Comparison of ENCODE assay signal across 1 cellular context in the genomic region with DNA sequence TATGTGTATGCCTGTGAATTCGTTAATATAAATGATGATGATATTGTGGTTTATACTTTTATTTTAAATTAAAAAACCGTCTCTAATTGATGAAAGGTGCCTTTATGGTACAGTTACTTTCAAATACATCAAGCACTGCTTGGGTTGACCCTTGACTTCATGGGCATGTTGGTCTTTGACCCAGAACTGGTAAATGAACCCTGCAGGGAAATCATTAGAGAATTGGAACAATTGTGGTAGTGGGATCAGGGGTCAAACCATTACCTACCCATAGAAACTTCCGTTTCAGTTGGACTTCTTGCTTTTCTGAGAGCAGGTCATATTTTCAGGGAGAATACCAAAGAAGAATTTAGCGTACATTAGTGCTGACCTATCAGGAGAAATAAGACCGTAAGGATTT.
TF ChIP-seq lines count a peak whose summit lies in the region.

No MANE protein-coding gene starts in this region.

TF ChIP-seq in HepG2, 621 proteins besides CTCF, POLR2A, EP300 and RAD21 (continues in another document):
- TF ChIP-seq NR2C2 (CRISPR knock-in tag; IDR thresholded peaks at IDR 0.05; ENCODE audit: borderline replicate concordance), result 0 out of 2 replicates have a peak, but pooled peaks have one; percentile 48
- TF ChIP-seq ZNF782 (CRISPR knock-in tag; IDR thresholded peaks at IDR 0.05; ENCODE audit: borderline replicate concordance), result no peak
- TF ChIP-seq ARNT (IDR thresholded peaks at IDR 0.05), result no peak
- peak; percentile 62; the same call in 1 of the 2 replicates for TF ChIP-seq POGZ (CRISPR knock-in tag; IDR thresholded peaks at IDR 0.05)
- TF ChIP-seq, protein P1, sequence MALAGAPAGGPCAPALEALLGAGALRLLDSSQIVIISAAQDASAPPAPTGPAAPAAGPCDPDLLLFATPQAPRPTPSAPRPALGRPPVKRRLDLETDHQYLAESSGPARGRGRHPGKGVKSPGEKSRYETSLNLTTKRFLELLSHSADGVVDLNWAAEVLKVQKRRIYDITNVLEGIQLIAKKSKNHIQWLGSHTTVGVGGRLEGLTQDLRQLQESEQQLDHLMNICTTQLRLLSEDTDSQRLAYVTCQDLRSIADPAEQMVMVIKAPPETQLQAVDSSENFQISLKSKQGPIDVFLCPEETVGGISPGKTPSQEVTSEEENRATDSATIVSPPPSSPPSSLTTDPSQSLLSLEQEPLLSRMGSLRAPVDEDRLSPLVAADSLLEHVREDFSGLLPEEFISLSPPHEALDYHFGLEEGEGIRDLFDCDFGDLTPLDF (CRISPR knock-in tag; IDR thresholded peaks at IDR 0.05), result no peak
- TF ChIP-seq, protein P2, sequence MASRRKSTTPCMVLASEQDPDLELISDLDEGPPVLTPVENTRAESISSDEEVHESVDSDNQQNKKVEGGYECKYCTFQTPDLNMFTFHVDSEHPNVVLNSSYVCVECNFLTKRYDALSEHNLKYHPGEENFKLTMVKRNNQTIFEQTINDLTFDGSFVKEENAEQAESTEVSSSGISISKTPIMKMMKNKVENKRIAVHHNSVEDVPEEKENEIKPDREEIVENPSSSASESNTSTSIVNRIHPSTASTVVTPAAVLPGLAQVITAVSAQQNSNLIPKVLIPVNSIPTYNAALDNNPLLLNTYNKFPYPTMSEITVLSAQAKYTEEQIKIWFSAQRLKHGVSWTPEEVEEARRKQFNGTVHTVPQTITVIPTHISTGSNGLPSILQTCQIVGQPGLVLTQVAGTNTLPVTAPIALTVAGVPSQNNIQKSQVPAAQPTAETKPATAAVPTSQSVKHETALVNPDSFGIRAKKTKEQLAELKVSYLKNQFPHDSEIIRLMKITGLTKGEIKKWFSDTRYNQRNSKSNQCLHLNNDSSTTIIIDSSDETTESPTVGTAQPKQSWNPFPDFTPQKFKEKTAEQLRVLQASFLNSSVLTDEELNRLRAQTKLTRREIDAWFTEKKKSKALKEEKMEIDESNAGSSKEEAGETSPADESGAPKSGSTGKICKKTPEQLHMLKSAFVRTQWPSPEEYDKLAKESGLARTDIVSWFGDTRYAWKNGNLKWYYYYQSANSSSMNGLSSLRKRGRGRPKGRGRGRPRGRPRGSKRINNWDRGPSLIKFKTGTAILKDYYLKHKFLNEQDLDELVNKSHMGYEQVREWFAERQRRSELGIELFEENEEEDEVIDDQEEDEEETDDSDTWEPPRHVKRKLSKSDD (CRISPR knock-in tag; IDR thresholded peaks at IDR 0.05; ENCODE audit: low read depth), result no peak
- TF ChIP-seq, protein P3, sequence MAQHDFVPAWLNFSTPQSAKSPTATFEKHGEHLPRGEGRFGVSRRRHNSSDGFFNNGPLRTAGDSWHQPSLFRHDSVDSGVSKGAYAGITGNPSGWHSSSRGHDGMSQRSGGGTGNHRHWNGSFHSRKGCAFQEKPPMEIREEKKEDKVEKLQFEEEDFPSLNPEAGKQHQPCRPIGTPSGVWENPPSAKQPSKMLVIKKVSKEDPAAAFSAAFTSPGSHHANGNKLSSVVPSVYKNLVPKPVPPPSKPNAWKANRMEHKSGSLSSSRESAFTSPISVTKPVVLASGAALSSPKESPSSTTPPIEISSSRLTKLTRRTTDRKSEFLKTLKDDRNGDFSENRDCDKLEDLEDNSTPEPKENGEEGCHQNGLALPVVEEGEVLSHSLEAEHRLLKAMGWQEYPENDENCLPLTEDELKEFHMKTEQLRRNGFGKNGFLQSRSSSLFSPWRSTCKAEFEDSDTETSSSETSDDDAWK (CRISPR knock-in tag; IDR thresholded peaks at IDR 0.05), result no peak
- peak; percentile 61 for TF ChIP-seq HNF4A (CRISPR knock-in tag; IDR thresholded peaks at IDR 0.05)
- 0 out of 2 replicates have a peak, but pooled peaks have one; percentile 29 for TF ChIP-seq ZNF614 (CRISPR knock-in tag; IDR thresholded peaks at IDR 0.05; ENCODE audit: borderline replicate concordance)
- TF ChIP-seq EHMT2 (IDR thresholded peaks at IDR 0.05; ENCODE audit: borderline replicate concordance, low read depth, low read length), result peak; percentile 83; the same call in 1 of the 2 replicates
- TF ChIP-seq SETDB1 (CRISPR knock-in tag; IDR thresholded peaks at IDR 0.05; ENCODE audit: borderline replicate concordance), result no peak
- no peak for TF ChIP-seq FOXK1 (CRISPR knock-in tag; IDR thresholded peaks at IDR 0.05; ENCODE audit: borderline replicate concordance, low read depth)
- TF ChIP-seq, protein P4, sequence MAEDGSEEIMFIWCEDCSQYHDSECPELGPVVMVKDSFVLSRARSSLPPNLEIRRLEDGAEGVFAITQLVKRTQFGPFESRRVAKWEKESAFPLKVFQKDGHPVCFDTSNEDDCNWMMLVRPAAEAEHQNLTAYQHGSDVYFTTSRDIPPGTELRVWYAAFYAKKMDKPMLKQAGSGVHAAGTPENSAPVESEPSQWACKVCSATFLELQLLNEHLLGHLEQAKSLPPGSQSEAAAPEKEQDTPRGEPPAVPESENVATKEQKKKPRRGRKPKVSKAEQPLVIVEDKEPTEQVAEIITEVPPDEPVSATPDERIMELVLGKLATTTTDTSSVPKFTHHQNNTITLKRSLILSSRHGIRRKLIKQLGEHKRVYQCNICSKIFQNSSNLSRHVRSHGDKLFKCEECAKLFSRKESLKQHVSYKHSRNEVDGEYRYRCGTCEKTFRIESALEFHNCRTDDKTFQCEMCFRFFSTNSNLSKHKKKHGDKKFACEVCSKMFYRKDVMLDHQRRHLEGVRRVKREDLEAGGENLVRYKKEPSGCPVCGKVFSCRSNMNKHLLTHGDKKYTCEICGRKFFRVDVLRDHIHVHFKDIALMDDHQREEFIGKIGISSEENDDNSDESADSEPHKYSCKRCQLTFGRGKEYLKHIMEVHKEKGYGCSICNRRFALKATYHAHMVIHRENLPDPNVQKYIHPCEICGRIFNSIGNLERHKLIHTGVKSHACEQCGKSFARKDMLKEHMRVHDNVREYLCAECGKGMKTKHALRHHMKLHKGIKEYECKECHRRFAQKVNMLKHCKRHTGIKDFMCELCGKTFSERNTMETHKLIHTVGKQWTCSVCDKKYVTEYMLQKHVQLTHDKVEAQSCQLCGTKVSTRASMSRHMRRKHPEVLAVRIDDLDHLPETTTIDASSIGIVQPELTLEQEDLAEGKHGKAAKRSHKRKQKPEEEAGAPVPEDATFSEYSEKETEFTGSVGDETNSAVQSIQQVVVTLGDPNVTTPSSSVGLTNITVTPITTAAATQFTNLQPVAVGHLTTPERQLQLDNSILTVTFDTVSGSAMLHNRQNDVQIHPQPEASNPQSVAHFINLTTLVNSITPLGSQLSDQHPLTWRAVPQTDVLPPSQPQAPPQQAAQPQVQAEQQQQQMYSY (CRISPR knock-in tag; IDR thresholded peaks at IDR 0.05), result no peak
- no peak for TF ChIP-seq AHR (CRISPR knock-in tag; IDR thresholded peaks at IDR 0.05)
- no peak for TF ChIP-seq AGO1 (IDR thresholded peaks at IDR 0.05; ENCODE audit: low read depth, low read length, poor library complexity, severe bottlenecking)
- no peak for TF ChIP-seq ZFP36L2 (CRISPR knock-in tag; IDR thresholded peaks at IDR 0.05)
- TF ChIP-seq SMYD3 (CRISPR knock-in tag; IDR thresholded peaks at IDR 0.05), result no peak
- no peak for TF ChIP-seq ZNF160 (CRISPR knock-in tag; IDR thresholded peaks at IDR 0.05)
- no peak for TF ChIP-seq ZNF138 (CRISPR knock-in tag; IDR thresholded peaks at IDR 0.05; ENCODE audit: low read depth)
- no peak for TF ChIP-seq GLI4 (CRISPR knock-in tag; IDR thresholded peaks at IDR 0.05; ENCODE audit: borderline replicate concordance)
- peak; percentile 59; the same call in 1 of the 2 replicates for TF ChIP-seq NR2F2 (IDR thresholded peaks at IDR 0.05; ENCODE audit: borderline replicate concordance, low read depth)
- no peak for TF ChIP-seq SIN3B (IDR thresholded peaks at IDR 0.05; ENCODE audit: low read length)
- TF ChIP-seq ZNF224 (CRISPR knock-in tag; IDR thresholded peaks at IDR 0.05), result no peak
- TF ChIP-seq, protein P5, sequence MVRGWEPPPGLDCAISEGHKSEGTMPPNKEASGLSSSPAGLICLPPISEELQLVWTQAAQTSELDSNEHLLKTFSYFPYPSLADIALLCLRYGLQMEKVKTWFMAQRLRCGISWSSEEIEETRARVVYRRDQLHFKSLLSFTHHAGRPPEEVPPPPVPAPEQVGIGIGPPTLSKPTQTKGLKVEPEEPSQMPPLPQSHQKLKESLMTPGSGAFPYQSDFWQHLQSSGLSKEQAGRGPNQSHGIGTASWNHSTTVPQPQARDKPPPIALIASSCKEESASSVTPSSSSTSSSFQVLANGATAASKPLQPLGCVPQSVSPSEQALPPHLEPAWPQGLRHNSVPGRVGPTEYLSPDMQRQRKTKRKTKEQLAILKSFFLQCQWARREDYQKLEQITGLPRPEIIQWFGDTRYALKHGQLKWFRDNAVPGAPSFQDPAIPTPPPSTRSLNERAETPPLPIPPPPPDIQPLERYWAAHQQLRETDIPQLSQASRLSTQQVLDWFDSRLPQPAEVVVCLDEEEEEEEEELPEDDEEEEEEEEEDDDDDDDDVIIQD (CRISPR knock-in tag; IDR thresholded peaks at IDR 0.05; ENCODE audit: low read depth), result peak; percentile 88
- no peak for TF ChIP-seq SNAI1 (CRISPR knock-in tag; IDR thresholded peaks at IDR 0.05; ENCODE audit: borderline replicate concordance)
- TF ChIP-seq ZNF501 (CRISPR knock-in tag; IDR thresholded peaks at IDR 0.05), result no peak
- no peak for TF ChIP-seq REXO4 (CRISPR knock-in tag; IDR thresholded peaks at IDR 0.05; ENCODE audit: borderline replicate concordance)
- TF ChIP-seq, protein P6, sequence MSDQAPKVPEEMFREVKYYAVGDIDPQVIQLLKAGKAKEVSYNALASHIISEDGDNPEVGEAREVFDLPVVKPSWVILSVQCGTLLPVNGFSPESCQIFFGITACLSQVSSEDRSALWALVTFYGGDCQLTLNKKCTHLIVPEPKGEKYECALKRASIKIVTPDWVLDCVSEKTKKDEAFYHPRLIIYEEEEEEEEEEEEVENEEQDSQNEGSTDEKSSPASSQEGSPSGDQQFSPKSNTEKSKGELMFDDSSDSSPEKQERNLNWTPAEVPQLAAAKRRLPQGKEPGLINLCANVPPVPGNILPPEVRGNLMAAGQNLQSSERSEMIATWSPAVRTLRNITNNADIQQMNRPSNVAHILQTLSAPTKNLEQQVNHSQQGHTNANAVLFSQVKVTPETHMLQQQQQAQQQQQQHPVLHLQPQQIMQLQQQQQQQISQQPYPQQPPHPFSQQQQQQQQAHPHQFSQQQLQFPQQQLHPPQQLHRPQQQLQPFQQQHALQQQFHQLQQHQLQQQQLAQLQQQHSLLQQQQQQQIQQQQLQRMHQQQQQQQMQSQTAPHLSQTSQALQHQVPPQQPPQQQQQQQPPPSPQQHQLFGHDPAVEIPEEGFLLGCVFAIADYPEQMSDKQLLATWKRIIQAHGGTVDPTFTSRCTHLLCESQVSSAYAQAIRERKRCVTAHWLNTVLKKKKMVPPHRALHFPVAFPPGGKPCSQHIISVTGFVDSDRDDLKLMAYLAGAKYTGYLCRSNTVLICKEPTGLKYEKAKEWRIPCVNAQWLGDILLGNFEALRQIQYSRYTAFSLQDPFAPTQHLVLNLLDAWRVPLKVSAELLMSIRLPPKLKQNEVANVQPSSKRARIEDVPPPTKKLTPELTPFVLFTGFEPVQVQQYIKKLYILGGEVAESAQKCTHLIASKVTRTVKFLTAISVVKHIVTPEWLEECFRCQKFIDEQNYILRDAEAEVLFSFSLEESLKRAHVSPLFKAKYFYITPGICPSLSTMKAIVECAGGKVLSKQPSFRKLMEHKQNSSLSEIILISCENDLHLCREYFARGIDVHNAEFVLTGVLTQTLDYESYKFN (CRISPR knock-in tag; conservative IDR thresholded peaks at IDR 0.05), result 0 out of 2 replicates have a peak, but pooled peaks have one; percentile 32
- no peak for TF ChIP-seq ZNF510 (CRISPR knock-in tag; IDR thresholded peaks at IDR 0.05; ENCODE audit: low read depth)
- TF ChIP-seq IRF2 (CRISPR knock-in tag; IDR thresholded peaks at IDR 0.05), result no peak
- no peak for TF ChIP-seq DPF2 (CRISPR knock-in tag; IDR thresholded peaks at IDR 0.05; ENCODE audit: borderline replicate concordance, low read depth)
- TF ChIP-seq, protein P7, sequence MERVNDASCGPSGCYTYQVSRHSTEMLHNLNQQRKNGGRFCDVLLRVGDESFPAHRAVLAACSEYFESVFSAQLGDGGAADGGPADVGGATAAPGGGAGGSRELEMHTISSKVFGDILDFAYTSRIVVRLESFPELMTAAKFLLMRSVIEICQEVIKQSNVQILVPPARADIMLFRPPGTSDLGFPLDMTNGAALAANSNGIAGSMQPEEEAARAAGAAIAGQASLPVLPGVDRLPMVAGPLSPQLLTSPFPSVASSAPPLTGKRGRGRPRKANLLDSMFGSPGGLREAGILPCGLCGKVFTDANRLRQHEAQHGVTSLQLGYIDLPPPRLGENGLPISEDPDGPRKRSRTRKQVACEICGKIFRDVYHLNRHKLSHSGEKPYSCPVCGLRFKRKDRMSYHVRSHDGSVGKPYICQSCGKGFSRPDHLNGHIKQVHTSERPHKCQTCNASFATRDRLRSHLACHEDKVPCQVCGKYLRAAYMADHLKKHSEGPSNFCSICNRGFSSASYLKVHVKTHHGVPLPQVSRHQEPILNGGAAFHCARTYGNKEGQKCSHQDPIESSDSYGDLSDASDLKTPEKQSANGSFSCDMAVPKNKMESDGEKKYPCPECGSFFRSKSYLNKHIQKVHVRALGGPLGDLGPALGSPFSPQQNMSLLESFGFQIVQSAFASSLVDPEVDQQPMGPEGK (CRISPR knock-in tag; IDR thresholded peaks at IDR 0.05), result no peak
- TF ChIP-seq XRCC5 (optimal IDR thresholded peaks at IDR 0.05; ENCODE audit: low read length), result no peak
- TF ChIP-seq NR2F6 (IDR thresholded peaks at IDR 0.05), result peak; percentile 56; the same call in 1 of the 2 replicates
- TF ChIP-seq NR2F6 (CRISPR knock-in tag; IDR thresholded peaks at IDR 0.05), result peak; percentile 60; the same call in 1 of the 2 replicates
- no peak for TF ChIP-seq SRSF4 (IDR thresholded peaks at IDR 0.05; ENCODE audit: low read depth, low read length, poor library complexity, severe bottlenecking)
- no peak for TF ChIP-seq CEBPG (CRISPR knock-in tag; IDR thresholded peaks at IDR 0.05)
- TF ChIP-seq ZMYM4 (CRISPR knock-in tag; IDR thresholded peaks at IDR 0.05), result peak; percentile 70; the same call in 1 of the 2 replicates
- no peak for TF ChIP-seq ZNF451 (CRISPR knock-in tag; IDR thresholded peaks at IDR 0.05)
- TF ChIP-seq, protein P8, sequence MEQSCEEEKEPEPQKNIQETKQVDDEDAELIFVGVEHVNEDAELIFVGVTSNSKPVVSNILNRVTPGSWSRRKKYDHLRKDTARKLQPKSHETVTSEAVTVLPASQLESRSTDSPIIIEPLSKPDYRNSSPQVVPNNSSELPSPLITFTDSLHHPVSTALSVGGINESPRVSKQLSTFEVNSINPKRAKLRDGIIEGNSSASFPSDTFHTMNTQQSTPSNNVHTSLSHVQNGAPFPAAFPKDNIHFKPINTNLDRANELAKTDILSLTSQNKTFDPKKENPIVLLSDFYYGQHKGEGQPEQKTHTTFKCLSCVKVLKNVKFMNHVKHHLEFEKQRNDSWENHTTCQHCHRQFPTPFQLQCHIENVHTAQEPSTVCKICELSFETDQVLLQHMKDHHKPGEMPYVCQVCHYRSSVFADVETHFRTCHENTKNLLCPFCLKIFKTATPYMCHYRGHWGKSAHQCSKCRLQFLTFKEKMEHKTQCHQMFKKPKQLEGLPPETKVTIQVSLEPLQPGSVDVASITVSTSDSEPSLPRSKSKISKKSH (CRISPR knock-in tag; IDR thresholded peaks at IDR 0.05; ENCODE audit: borderline replicate concordance), result no peak
- TF ChIP-seq PPARG (CRISPR knock-in tag; conservative IDR thresholded peaks at IDR 0.05), result peak; percentile 62; the same call in 1 of the 2 replicates
